ENCODE assay signal across 28 cellular contexts in the genomic region with DNA sequence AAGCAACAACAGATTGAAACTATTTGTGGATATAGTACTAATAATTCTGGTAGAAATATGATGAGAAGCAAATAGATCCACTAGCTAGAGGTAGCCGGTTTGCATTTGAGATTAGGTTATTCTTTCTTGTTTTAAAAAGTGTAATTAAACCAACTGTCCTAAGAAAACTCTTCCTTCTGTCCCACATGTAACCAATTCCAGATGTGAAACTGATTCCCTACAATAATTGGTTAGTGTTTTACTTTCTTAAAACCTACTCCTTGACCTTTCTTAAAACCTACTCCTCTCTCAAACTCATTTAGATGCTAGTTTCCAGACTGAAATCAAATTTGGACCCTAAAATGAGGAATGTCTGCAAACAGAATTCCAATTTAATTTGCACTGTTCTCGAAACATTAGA.
"Had no signal": no experiment of that assay in that cellular context is flagged by ENCODE, and none has a peak within 500 bp of the region (broad histone marks: within the 10 kb centered on the region; RNA-seq: fewer than 3 reads in every experiment).

No MANE protein-coding gene starts in this region.

- H3K79me2 ChIP-seq: hepatocyte had no signal

- H3K27ac Mint-ChIP-seq: naive B cell; natural killer cell; stimulated activated effector memory CD8-positive, alpha-beta T cell treated with anti-CD3 and anti-CD28 coated beads, Interleukin-12 subunit alpha, Interleukin-12 subunit beta, amount 100 ng/mL, for 72 hours; stimulated activated naive CD8-positive, alpha-beta T cell treated with anti-CD3 and anti-CD28 coated beads, Interleukin-15, Interleukin-2, amounts not matched to agents 100 ng/mL and 50 ng/mL, for 24 hours; type B pancreatic cell had no signal

- H3K9me3 ChIP-seq: left lung, lower lobe of right lung, pancreas, prostate gland, spleen, suprapubic skin, thoracic aorta, tibial artery, uterus had no signal

- ATAC-seq: left colon; left lung; lower lobe of right lung; natural killer cell; pancreas; right cardiac atrium; sciatic nerve; stimulated activated effector memory CD8-positive, alpha-beta T cell treated with anti-CD3 and anti-CD28 coated beads, Interleukin-12 subunit alpha, Interleukin-12 subunit beta, amount 100 ng/mL, for 72 hours had no signal

- H3K36me3 ChIP-seq: left lung, lower lobe of right lung, pancreas, prostate gland, spleen, suprapubic skin, thoracic aorta, tibial artery, uterus had no signal

- H3K4me3 Mint-ChIP-seq: naive B cell; natural killer cell; neural crest cell; stimulated activated effector memory CD8-positive, alpha-beta T cell treated with anti-CD3 and anti-CD28 coated beads, Interleukin-12 subunit alpha, Interleukin-12 subunit beta, amount 100 ng/mL, for 72 hours; stimulated activated naive CD8-positive, alpha-beta T cell treated with anti-CD3 and anti-CD28 coated beads, Interleukin-15, Interleukin-2, amounts not matched to agents 100 ng/mL and 50 ng/mL, for 24 hours; type B pancreatic cell had no signal

- H3K27me3 Mint-ChIP-seq: stimulated activated naive CD8-positive, alpha-beta T cell treated with anti-CD3 and anti-CD28 coated beads, Interleukin-15, Interleukin-2, amounts not matched to agents 100 ng/mL and 50 ng/mL, for 24 hours; type B pancreatic cell had no signal

- H3K36me3 Mint-ChIP-seq: naive B cell; stimulated activated effector memory CD8-positive, alpha-beta T cell treated with anti-CD3 and anti-CD28 coated beads, Interleukin-12 subunit alpha, Interleukin-12 subunit beta, amount 100 ng/mL, for 72 hours; type B pancreatic cell had no signal

- H3K4me1 Mint-ChIP-seq: naive B cell; natural killer cell; stimulated activated effector memory CD8-positive, alpha-beta T cell treated with anti-CD3 and anti-CD28 coated beads, Interleukin-12 subunit alpha, Interleukin-12 subunit beta, amount 100 ng/mL, for 72 hours had no signal

- H3K9me3 Mint-ChIP-seq: neural crest cell had no signal

- H3K4me1 ChIP-seq: left lung, lower lobe of right lung, pancreas, prostate gland, spleen, uterus had no signal

- H3K27me3 ChIP-seq: hepatocyte, left lung, pancreas, spleen, suprapubic skin, tibial artery, uterus had no signal

- DNase-seq: kidney; left colon; left lung; lower lobe of right lung; mammary epithelial cell; mesenchymal stem cell; naive B cell; natural killer cell; nucleus accumbens; pancreas; posterior cingulate gyrus; retina; right cardiac atrium; small intestine; spleen; stimulated activated CD4-positive, alpha-beta T cell treated with anti-CD3 and anti-CD28 coated beads, Interleukin-4, amount 100 ng/mL, for 24 hours; stimulated activated naive CD4-positive, alpha-beta T cell; tibial artery; uterus had no signal

- H3K4me3 ChIP-seq: hepatocyte, left lung, lower lobe of right lung, pancreas, prostate gland, spleen, suprapubic skin, thoracic aorta, tibial artery, uterus had no signal

- H3K27ac ChIP-seq: hepatocyte, left lung, lower lobe of right lung, pancreas, prostate gland, spleen, suprapubic skin, thoracic aorta, tibial artery, uterus had no signal

- H3K4me2 ChIP-seq: hepatocyte had no signal

- H2AFZ ChIP-seq: hepatocyte had no signal
